In genomic region chr6:132512638-132513632, GRCh38 we compare ENCODE assay signal across 8 cellular contexts. TPM values are rescaled to one million over a fixed set of nuclear protein-coding genes. Genes with fewer than 3 reads are reported as not detected.
DNase-seq lines count a peak whose midpoint lies in the region; ATAC-seq and TF ChIP-seq lines count a peak whose summit lies in the region.

TSS of gene STX7 (minus strand) at chr6:132513116. CDS start at chr6:132503530, 9,586 bp downstream.

- H3K4me1 ChIP-seq in ovary (ENCODE audit: insufficient read depth) (peaks cover 4% of the 10 kb centered on the region), thymus (ENCODE audit: control insufficient read depth, insufficient read depth, low read length) (peaks cover 5% of the 10 kb centered on the region)

- ATAC-seq in HG02642 (IDR thresholded peaks at IDR 0.05; ENCODE audit: poor library complexity, unreplicated experiment) (peak; percentile 93), Right ventricle myocardium inferior (peak; percentile 99)
- peak; percentile 95 for ATAC-seq in activated naive CD8-positive, alpha-beta T cell treated with anti-CD3 and anti-CD28 coated beads, Interleukin-2, amount 50 U/mL, for 24 hours

- TF ChIP-seq CTCF in GM12865 (IDR thresholded peaks at IDR 0.05; ENCODE audit: insufficient read depth, low read depth, low read length, missing control alignments), result no peak
- TF ChIP-seq CTCF in ovary (IDR thresholded peaks at IDR 0.05), result no peak

- H3K4me3 ChIP-seq in GM12865 (ENCODE audit: low read depth, low read length) (peak within 1 kb of the TSS; percentile 88), ovary (peak within 1 kb of the TSS; percentile 72), thymus (ENCODE audit: low read length) (peak within 1 kb of the TSS; percentile 73)

- peak within 1 kb of the TSS; percentile 87 for H3K27ac Mint-ChIP-seq in activated naive CD8-positive, alpha-beta T cell treated with anti-CD3 and anti-CD28 coated beads, Interleukin-2, amount 50 U/mL, for 24 hours

- H3K4me3 Mint-ChIP-seq in activated naive CD8-positive, alpha-beta T cell treated with anti-CD3 and anti-CD28 coated beads, Interleukin-2, amount 50 U/mL, for 24 hours, result peak within 1 kb of the TSS; percentile 93

- H3K27ac ChIP-seq in ovary (peak within 1 kb of the TSS; percentile 56 to 78), thymus (ENCODE audit: low read depth) (peak within 1 kb of the TSS; percentile 81)

- no peak for TF ChIP-seq EP300 in ovary (IDR thresholded peaks at IDR 0.05)

- H3K36me3 Mint-ChIP-seq in activated naive CD8-positive, alpha-beta T cell treated with anti-CD3 and anti-CD28 coated beads, Interleukin-2, amount 50 U/mL, for 24 hours (ENCODE audit: low read depth), result peaks cover under 1% of the 10 kb centered on the region

- peaks cover 28% of the 10 kb centered on the region for H3K4me1 Mint-ChIP-seq in activated naive CD8-positive, alpha-beta T cell treated with anti-CD3 and anti-CD28 coated beads, Interleukin-2, amount 50 U/mL, for 24 hours

- H3K27me3 ChIP-seq in ovary (no peaks in the 10 kb centered on the region), thymus (ENCODE audit: control insufficient read depth, insufficient read depth) (no peaks in the 10 kb centered on the region)

- H3K9me3 Mint-ChIP-seq in activated naive CD8-positive, alpha-beta T cell treated with anti-CD3 and anti-CD28 coated beads, Interleukin-2, amount 50 U/mL, for 24 hours, result no peaks in the 10 kb centered on the region

- DNase-seq in GM12865 (ENCODE audit: low read depth) (peak; percentile 90), NCI-H1417 (lab: John Stamatoyannopoulos, UW) (peak; percentile 93 to 97 (median 97)), SW480 (ENCODE audit: low spot score) (peak; percentile 76), Right ventricle myocardium inferior (ENCODE audit: missing footprints) (peak; percentile 95), ovary (peak; percentile 87 to 91 (median 89))
- peak; percentile 86 for DNase-seq in activated naive CD8-positive, alpha-beta T cell treated with anti-CD3 and anti-CD28 coated beads, Interleukin-2, amount 50 U/mL, for 24 hours

- H3K36me3 ChIP-seq in ovary (no peaks in the 10 kb centered on the region), thymus (ENCODE audit: control insufficient read depth, insufficient read depth) (no peaks in the 10 kb centered on the region)

- TF ChIP-seq POLR2A in ovary (IDR thresholded peaks at IDR 0.05), result peak; percentile 28

- intact Hi-C loops in Right ventricle myocardium inferior (cut with DNase I), result loop anchor here (5.0 kb wide), 1 partner anchor 299 kb away; the partner anchor contains the start of gene RPS12
- intact Hi-C loops in ovary (cut with DNase I), result no loop called here

- WGBS in ovary, 3 donors, result 0 to 1% (median 1%) methylated on average over 63 to 67 of the region's 67 CpGs
- WGBS in thymus, result 1% methylated on average over 67 of the region's 67 CpGs

- H3K9me3 ChIP-seq in ovary (no peaks in the 10 kb centered on the region), thymus (ENCODE audit: control insufficient read depth) (no peaks in the 10 kb centered on the region)

- H3K27me3 Mint-ChIP-seq in activated naive CD8-positive, alpha-beta T cell treated with anti-CD3 and anti-CD28 coated beads, Interleukin-2, amount 50 U/mL, for 24 hours, result no peaks in the 10 kb centered on the region

RNA-seq across cellular contexts. Expression of gene STX7, which starts in this region (rescaled TPM):
- total RNA-seq in Right ventricle myocardium inferior (53.3 TPM), ovary (10 to 100 TPM; 23.4 to 51.5 (median 44.0) TPM)
- polyA plus RNA-seq in ovary (10 to 100 TPM; 21.3 to 57.2 TPM), thymus (13.3 TPM)

Comparison
In these comparisons a context has a peak if more than half of its experiments do, and no peak if none do; other contexts are left out.
1. Peak in every context shown above with its lines: DNase-seq, ATAC-seq, H3K4me3 ChIP-seq and H3K27ac ChIP-seq.